8 cellular contexts compared by ENCODE assay signal in genomic region chr14:22314183-22314820, GRCh38.
A peak's percentile ranks its signal among the peaks of the same experiment; 100 is the strongest.
DNase-seq lines count a peak whose midpoint lies in the region; ATAC-seq, FAIRE-seq and TF ChIP-seq lines count a peak whose summit lies in the region.

No MANE protein-coding gene starts in this region.

- no peak for TF ChIP-seq POLR2A in K562 (conservative IDR thresholded peaks at IDR 0.05)

- intact Hi-C loops in K562 (cut with micrococcal nuclease) (loop anchor here (2.0 kb wide), 1 partner anchor 60 kb away; no protein-coding TSS in a partner anchor), tibial artery (cut with DNase I; ENCODE audit: low total_unique reads) (loop anchor here (5.0 kb wide), 1 partner anchor 37 kb away; no protein-coding TSS in a partner anchor)

- no TSS peak for BruUV-seq in K562 (replicated peaks; lab: Mats Ljungman, UMichigan)

- H3K36me3 ChIP-seq in K562 (ENCODE audit: control insufficient read depth, insufficient read depth, low read length), result no peaks in the 10 kb centered on the region
- H3K36me3 ChIP-seq in keratinocyte (ENCODE audit: control insufficient read depth in 2 of 2, extremely low read depth in 1 of 2, insufficient read depth in 2 of 2, low read length in 2 of 2), result no peaks in the 10 kb centered on the region
- no peaks in the 10 kb centered on the region for H3K36me3 ChIP-seq in tibial artery

- H4K20me1 ChIP-seq in K562 (replicated peaks; ENCODE audit: control insufficient read depth, insufficient read depth, low read length) (no peaks in the 10 kb centered on the region), keratinocyte (ENCODE audit: control insufficient read depth, extremely low read depth, insufficient read depth, low read length) (no peaks in the 10 kb centered on the region)

- ATAC-seq in HG02973 (IDR thresholded peaks at IDR 0.05; ENCODE audit: unreplicated experiment) (peak; percentile 79), K562 (peak; percentile 85)

- no peaks in the 10 kb centered on the region for H3K27me3 ChIP-seq in K562 (ENCODE audit: control insufficient read depth in 2 of 2, insufficient read depth in 2 of 2, low read length in 2 of 2)
- H3K27me3 ChIP-seq in keratinocyte (ENCODE audit: control insufficient read depth, extremely low read depth, insufficient read depth, low read length), result no peaks in the 10 kb centered on the region
- no peaks in the 10 kb centered on the region for H3K27me3 ChIP-seq in tibial artery

- H2AFZ ChIP-seq in K562 (ENCODE audit: low read depth, low read length) (no peak overlapping the region), keratinocyte (ENCODE audit: control insufficient read depth, low read length) (no peak overlapping the region)

- DNase-seq in AG08396 (ENCODE audit: low spot score) (peak; percentile 41), GM12864 (ENCODE audit: low read depth) (peak; percentile 40), NCI-H748 (lab: John Stamatoyannopoulos, UW; ENCODE audit: unreplicated experiment) (peak; percentile 37), K562 (ENCODE audit: extremely low read depth in 1 of 4, low spot score in 3 of 4) (peak; percentile 29 to 67 (median 33)), keratinocyte (ENCODE audit: low read depth, low spot score) (no peak), tibial artery (no peak), NCI-H1048 (lab: John Stamatoyannopoulos, UW) (no peak)

- POLR2A ChIA-PET in K562 (lab: Yijun Ruan, JAX), result no interaction called here

- 1% methylated on average over 6 of the region's 6 CpGs for WGBS in K562 (ENCODE audit: insufficient coverage, low coverage, missing lambda C conversion rate)

- H3K4me3 ChIP-seq in GM12864 (ENCODE audit: low read depth, low read length) (no peak overlapping the region), K562 (no peak overlapping the region), keratinocyte (ENCODE audit: control insufficient read depth in 2 of 3, extremely low read depth in 1 of 3, insufficient read depth in 2 of 3, low read depth in 1 of 3, low read length in 3 of 3) (no peak overlapping the region), tibial artery (no peak overlapping the region)

- no peak overlapping the region for H3K9ac ChIP-seq in K562 (ENCODE audit: insufficient read depth in 1 of 2, low read depth in 2 of 2, low read length in 2 of 2)
- no peak overlapping the region for H3K9ac ChIP-seq in keratinocyte (ENCODE audit: control insufficient read depth, extremely low read depth, insufficient read depth, low read length)

- TF ChIP-seq EP300 in K562 (IDR thresholded peaks at IDR 0.05; ENCODE audit: low read length), result no peak

- dilution Hi-C loops in keratinocyte (cut with MboI; ENCODE audit: extremely low pct_ligation_motif_present, low sequenced_read_pairs), result no loop called here

- H3K27ac ChIP-seq in K562 (ENCODE audit: extremely low read depth, low read depth, low read length) (no peak overlapping the region), keratinocyte (ENCODE audit: control insufficient read depth, insufficient read depth, low read length) (no peak overlapping the region), tibial artery (peak overlapping the region; percentile 28 to 45)

- peak; percentile 74 for TF ChIP-seq CTCF in GM12864 (IDR thresholded peaks at IDR 0.05; ENCODE audit: low read depth, low read length, missing control alignments)
- TF ChIP-seq CTCF in K562 (IDR thresholded peaks at IDR 0.05 in 2 of 3, conservative IDR thresholded peaks at IDR 0.05 in 1 of 3; ENCODE audit: insufficient read depth in 2 of 3, low read depth in 1 of 3, low read length in 3 of 3), result peak; percentile 58 to 66 (median 59)
- TF ChIP-seq CTCF in keratinocyte (optimal IDR thresholded peaks at IDR 0.05 in 1 of 3, IDR thresholded peaks at IDR 0.05 in 1 of 3, conservative IDR thresholded peaks at IDR 0.05 in 1 of 3; ENCODE audit: extremely low read depth in 1 of 3, insufficient read depth in 2 of 3, low read length in 3 of 3), result peak; percentile 57 to 74 (median 71)
- TF ChIP-seq CTCF in tibial artery (IDR thresholded peaks at IDR 0.05), result peak; percentile 59 to 63

- H3K9me3 ChIP-seq in K562 (replicated peaks; ENCODE audit: control insufficient read depth, insufficient read depth, low read depth, low read length), result no peaks in the 10 kb centered on the region
- H3K9me3 ChIP-seq in keratinocyte (ENCODE audit: control insufficient read depth, low read depth, low read length), result no peaks in the 10 kb centered on the region
- no peaks in the 10 kb centered on the region for H3K9me3 ChIP-seq in tibial artery

- no peaks in the 10 kb centered on the region for H3K9me1 ChIP-seq in K562 (ENCODE audit: control insufficient read depth, insufficient read depth, low read length)
- H3K9me1 ChIP-seq in keratinocyte (ENCODE audit: control insufficient read depth, extremely low read depth, insufficient read depth, low read length), result no peaks in the 10 kb centered on the region

- in situ Hi-C loops in K562 (cut with MboI), result no loop called here

- H3K79me2 ChIP-seq in K562 (ENCODE audit: control insufficient read depth, insufficient read depth, low read length) (no peaks in the 10 kb centered on the region), keratinocyte (ENCODE audit: control insufficient read depth, insufficient read depth, low read length) (no peaks in the 10 kb centered on the region)

- H3K4me2 ChIP-seq in K562 (ENCODE audit: insufficient read depth, low read length), result no peak overlapping the region
- no peak overlapping the region for H3K4me2 ChIP-seq in keratinocyte (ENCODE audit: control insufficient read depth, extremely low read depth, insufficient read depth, low read depth, low read length)

- CTCF ChIA-PET in K562 (lab: Yijun Ruan, JAX; ENCODE audit: low intra/inter-chr PET ratio), result interaction anchor here (0.7 to 2.4 kb wide), 5 partner anchors 61 to 159 kb away, joined by 3 to 13 read pairs (median 3); no protein-coding TSS in a partner anchor

- FAIRE-seq in K562 (lab: Jason Lieb, UNC) (peak; percentile 88), keratinocyte (lab: Jason Lieb, UNC) (peak; percentile 64)

- peak; percentile 54 to 66 for TF ChIP-seq RAD21 in K562 (CRISPR knock-in tag; conservative IDR thresholded peaks at IDR 0.05 in 1 of 2, IDR thresholded peaks at IDR 0.05 in 1 of 2)

- no peaks in the 10 kb centered on the region for H3K4me1 ChIP-seq in K562 (replicated peaks in 1 of 2; ENCODE audit: control insufficient read depth in 2 of 2, insufficient read depth in 2 of 2, low read length in 2 of 2)
- peaks cover 8% of the 10 kb centered on the region for H3K4me1 ChIP-seq in keratinocyte (ENCODE audit: control insufficient read depth, extremely low read depth, insufficient read depth, low read length)
- H3K4me1 ChIP-seq in tibial artery, result peaks cover 0 to 23% (median 5%) of the 10 kb centered on the region in 4 donors

TF ChIP-seq in K562, 482 proteins besides CTCF, POLR2A, EP300 and RAD21:
- TF ChIP-seq DEAF1 (CRISPR knock-in tag; IDR thresholded peaks at IDR 0.05), result peak; percentile 36
- no peak for TF ChIP-seq ATF1 (CRISPR knock-in tag; IDR thresholded peaks at IDR 0.05)
- TF ChIP-seq ATF1 (tag; IDR thresholded peaks at IDR 0.05), result 0 out of 2 replicates have a peak, but pooled peaks have one; percentile 40
- peak; percentile 74 for TF ChIP-seq CREM (IDR thresholded peaks at IDR 0.05; ENCODE audit: low read depth)
- TF ChIP-seq POLR2AphosphoS5 (IDR thresholded peaks at IDR 0.05; ENCODE audit: control insufficient read depth, insufficient read depth, low read depth, low read length), result no peak
- TF ChIP-seq RBM17 (IDR thresholded peaks at IDR 0.05; ENCODE audit: borderline replicate concordance, low read depth, low read length), result no peak
- no peak for TF ChIP-seq ZNF165 (CRISPR knock-in tag; IDR thresholded peaks at IDR 0.05; ENCODE audit: borderline replicate concordance)
- TF ChIP-seq RBM39 (optimal IDR thresholded peaks at IDR 0.05; ENCODE audit: low read depth, low read length), result no peak
TF ChIP-seq in K562: peak in this region for 3.

Comparison
In these comparisons a context has a peak if more than half of its experiments do, and no peak if none do; other contexts are left out.
1. DNase-seq: peak in AG08396 (single experiment), GM12864 (single experiment), NCI-H748 (single experiment) and K562 (4 of 4); none in keratinocyte (single experiment), tibial artery (0 of 2) and NCI-H1048 (single experiment).
2. H3K27ac ChIP-seq: peak in tibial artery (2 of 2); none in K562 (single experiment) and keratinocyte (single experiment).
3. Peak in every context shown above with its lines, with median percentiles within 50 percentile points of each other: CTCF ChIP-seq.